Comparison of ENCODE assay signal across 15 cellular contexts in the genomic region with DNA sequence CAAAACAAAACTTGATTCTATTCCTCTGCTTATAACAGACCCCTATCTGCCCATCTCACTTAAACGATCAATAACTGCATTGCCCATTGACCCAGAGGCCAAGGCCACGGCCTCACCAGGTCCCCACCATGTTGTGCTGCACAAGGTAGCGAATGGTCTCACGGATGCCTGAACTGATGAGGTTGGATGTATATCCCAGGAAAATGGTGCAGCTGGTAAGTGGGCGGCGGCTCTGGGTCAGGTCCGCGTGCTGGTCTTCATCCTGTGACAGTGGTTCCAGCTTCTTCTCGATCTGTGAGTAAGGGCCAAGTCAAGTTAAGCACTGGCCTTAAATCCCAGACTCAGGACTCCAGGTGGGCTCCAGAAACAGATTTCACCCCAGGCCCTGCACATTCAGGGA. TPM values are rescaled to one million over a fixed set of nuclear protein-coding genes. Genes with fewer than 3 reads are reported as not detected.
DNase-seq lines count a peak whose midpoint lies in the region; ATAC-seq and TF ChIP-seq lines count a peak whose summit lies in the region.
"Had no signal": no experiment of that assay in that cellular context is flagged by ENCODE, and none has a peak within 500 bp of the region (broad histone marks: within the 10 kb centered on the region; RNA-seq: fewer than 3 reads in every experiment).

No MANE protein-coding gene starts in this region.

- H3K27ac Mint-ChIP-seq in activated B cell treated with CpG ODN at 0.5 μM for 24 hours (no peak overlapping the region), immature natural killer cell (peak overlapping the region in 4 of 6 donors; percentile 10 to 69 (median 31))

- H3K36me3 Mint-ChIP-seq in activated B cell treated with CpG ODN at 0.5 μM for 24 hours (ENCODE audit: low read depth) = peaks cover 54% of the 10 kb centered on the region
- peaks cover 9 to 19% (median 11%) of the 10 kb centered on the region in 3 donors for H3K36me3 Mint-ChIP-seq in immature natural killer cell

- H2AFZ ChIP-seq in DND-41 (ENCODE audit: low read depth, low read length) = no peak overlapping the region

- H3K27me3 ChIP-seq in DND-41 (ENCODE audit: insufficient read depth, low read length, poor library complexity) = no peaks in the 10 kb centered on the region
- H3K27me3 ChIP-seq: cardiac muscle cell, esophagus squamous epithelium, stomach had no signal

- H3K4me3 ChIP-seq in DND-41 (ENCODE audit: low read depth in 1 of 2, low read length in 2 of 2) = peak overlapping the region in 1 of 2 experiments; percentile 28; a peak in 2 of 4 replicates

- H3K9ac ChIP-seq in DND-41 (ENCODE audit: low read depth, low read length) = peak overlapping the region; percentile 2; the same call in 1 of the 2 replicates

- H3K4me3 Mint-ChIP-seq in activated B cell treated with CpG ODN at 0.5 μM for 24 hours = peak overlapping the region; percentile 35
- H3K4me3 Mint-ChIP-seq in immature natural killer cell = peak overlapping the region; percentile 17 to 94 (median 60)

- no peaks in the 10 kb centered on the region for H3K27me3 Mint-ChIP-seq in activated B cell treated with CpG ODN at 0.5 μM for 24 hours
- H3K27me3 Mint-ChIP-seq in immature natural killer cell (ENCODE audit: low read depth in 3 of 3) = peaks cover 14 to 22% (median 18%) of the 10 kb centered on the region in 3 donors

- H3K4me2 ChIP-seq in DND-41 (ENCODE audit: insufficient read depth, low read length) = peak overlapping the region; percentile 79

- peaks cover 25% of the 10 kb centered on the region for H3K4me1 Mint-ChIP-seq in activated B cell treated with CpG ODN at 0.5 μM for 24 hours
- peaks cover 29 to 32% of the 10 kb centered on the region in 2 donors for H3K4me1 Mint-ChIP-seq in immature natural killer cell

- TF ChIP-seq CTCF in 22Rv1 (IDR thresholded peaks at IDR 0.05) (no peak), DND-41 (IDR thresholded peaks at IDR 0.05; ENCODE audit: borderline replicate concordance, extremely low read depth, low read length, poor library complexity, severe bottlenecking) (no peak), activated B cell treated with CpG ODN at 0.5 μM for 24 hours (IDR thresholded peaks at IDR 0.05) (no peak)

- H4K20me1 ChIP-seq in DND-41 (ENCODE audit: insufficient read depth, low read length) = peaks cover 33% of the 10 kb centered on the region

- no peaks in the 10 kb centered on the region for H3K9me3 Mint-ChIP-seq in activated B cell treated with CpG ODN at 0.5 μM for 24 hours
- H3K9me3 Mint-ChIP-seq in immature natural killer cell = no peaks in the 10 kb centered on the region

- H3K4me1 ChIP-seq in DND-41 (ENCODE audit: insufficient read depth, low read length) = peaks cover 26% of the 10 kb centered on the region
- H3K4me1 ChIP-seq: prostate gland had no signal

- ATAC-seq in DND-41 (ENCODE audit: insufficient read depth, low read depth) (no peak), activated B cell treated with CpG ODN at 0.5 μM for 24 hours (ENCODE audit: low read depth) (no peak), left colon (no peak), GM21528 (IDR thresholded peaks at IDR 0.05; ENCODE audit: low FRiP score, unreplicated experiment) (no peak)

- peaks cover 40% of the 10 kb centered on the region for H3K79me2 ChIP-seq in DND-41 (ENCODE audit: insufficient read depth, low read length)

- H3K9me3 ChIP-seq in DND-41 (ENCODE audit: insufficient read depth, low read length, severe bottlenecking) = no peaks in the 10 kb centered on the region
- H3K9me3 ChIP-seq: esophagus squamous epithelium, prostate gland, stomach had no signal

- POLR2A ChIA-PET in activated B cell treated with CpG ODN at 0.5 μM for 24 hours (lab: Charles Lee) = interaction anchor here (2.2 to 2.8 kb wide), 3 partner anchors 9 to 17 kb away, joined by 25 to 69 read pairs (median 51); a partner anchor contains a TSS

- peaks cover 48% of the 10 kb centered on the region for H3K36me3 ChIP-seq in DND-41 (ENCODE audit: insufficient read depth, low read length)

- CTCF ChIA-PET in activated B cell treated with CpG ODN at 0.5 μM for 24 hours (lab: Charles Lee) = interaction anchor here (1.1 kb wide), 1 partner anchor 116 kb away, joined by 3 read pairs; no protein-coding TSS in a partner anchor

- DNase-seq in DND-41 (no peak), activated B cell treated with CpG ODN at 0.5 μM for 24 hours (no peak), immature natural killer cell (no peak), left colon (no peak), COLO668 (lab: John Stamatoyannopoulos, UW; ENCODE audit: unreplicated experiment) (no peak), NCI-H2081 (lab: John Stamatoyannopoulos, UW) (no peak)
- DNase-seq: esophagus squamous epithelium; NCI-H226; stimulated activated CD4-positive, alpha-beta T cell treated with anti-CD3 and anti-CD28 coated beads, Interleukin-2, amount 100 ng/mL, for 24 hours; stomach had no signal

- intact Hi-C loops in activated B cell treated with CpG ODN at 0.5 μM for 24 hours (cut with micrococcal nuclease) (loop anchor here (5.0 kb wide), 1 partner anchor 42 kb away; a partner anchor contains a TSS), left colon (cut with DNase I, micrococcal nuclease) (no loop called here)

- peak overlapping the region; percentile 99 for H3K27ac ChIP-seq in 22Rv1
- no peak overlapping the region for H3K27ac ChIP-seq in DND-41 (ENCODE audit: low read length)

RNA-seq across cellular contexts. Expression of a gene that starts 1.6 kb away (rescaled TPM):
- total RNA-seq in activated B cell treated with CpG ODN at 0.5 μM for 24 hours (141 and 160 TPM in 2 replicates), left colon (10 to 100 TPM; 68.4 to 74.7 TPM)
- polyA plus RNA-seq in immature natural killer cell = 10 to 100 TPM; 70.8 to 76.0 (median 74.4) TPM

RNA-seq across cellular contexts. Expression of a gene that starts 7.8 kb away (rescaled TPM):
- total RNA-seq in activated B cell treated with CpG ODN at 0.5 μM for 24 hours = not detected in 2 replicates
- polyA plus RNA-seq in immature natural killer cell = not detected
- not detected for total RNA-seq in left colon
- total RNA-seq: esophagus squamous epithelium, prostate gland, stomach had no signal
- polyA plus RNA-seq: BJ, cardiac muscle cell, stomach had no signal

RNA-seq across cellular contexts. Expression of a gene that starts 13.4 kb away (rescaled TPM):
- total RNA-seq in activated B cell treated with CpG ODN at 0.5 μM for 24 hours (17.7 and 20.8 TPM in 2 replicates), left colon (1 to 10 TPM; 6.6 to 8.3 TPM)
- 10 to 100 TPM; 19.9 to 30.1 (median 23.2) TPM for polyA plus RNA-seq in immature natural killer cell

RNA-seq across cellular contexts. Expression of a gene that starts 13.5 kb away (rescaled TPM):
- total RNA-seq in activated B cell treated with CpG ODN at 0.5 μM for 24 hours = 251 and 291 TPM in 2 replicates
- 10 to 100 TPM; 25.3 to 44.4 (median 27.2) TPM for polyA plus RNA-seq in immature natural killer cell
- 100 to 1,000 TPM in 1 of 2 donors, 10 to 100 TPM in 1; 77.9 to 116 TPM for total RNA-seq in left colon

RNA-seq across cellular contexts. Expression of a gene that starts 16.4 kb away (rescaled TPM):
- total RNA-seq in activated B cell treated with CpG ODN at 0.5 μM for 24 hours = 4.7 and 5.2 TPM in 2 replicates
- 1 to 10 TPM; 6.4 to 8.2 (median 8.0) TPM for polyA plus RNA-seq in immature natural killer cell
- 1 to 10 TPM; 6.2 to 7.0 TPM for total RNA-seq in left colon
